Comparison of ENCODE assay signal across 2 cellular contexts in the genomic region with DNA sequence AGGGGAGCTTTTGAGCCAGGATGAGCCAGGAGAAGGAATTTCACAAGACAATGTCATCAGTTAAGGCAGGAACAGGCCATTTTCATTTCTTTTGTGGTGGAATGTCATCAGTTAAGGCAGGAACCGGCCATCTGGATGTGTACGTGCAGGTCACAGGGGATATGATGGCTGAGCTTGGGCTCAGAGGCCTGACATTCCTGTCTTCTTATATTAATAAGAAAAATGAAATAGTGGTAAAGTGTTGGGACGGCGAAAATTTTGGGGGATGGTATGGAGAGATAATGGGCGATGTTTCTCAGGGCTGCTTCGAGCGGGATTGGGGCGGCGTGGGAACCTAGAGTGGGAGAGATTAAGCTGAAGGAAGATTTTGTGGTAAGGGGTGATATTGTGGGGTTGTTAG.
TF ChIP-seq lines count a peak whose summit lies in the region.

No MANE protein-coding gene starts in this region.

TF ChIP-seq in GM23338, 12 proteins besides CTCF, POLR2A, EP300 and RAD21:
- peak; percentile 25; the same call in 1 of the 2 replicates for TF ChIP-seq ZNF331 (CRISPR knock-in tag; IDR thresholded peaks at IDR 0.05; ENCODE audit: low read depth)
- peak; percentile 50; the same call in 1 of the 2 replicates for TF ChIP-seq CREB1 (CRISPR knock-in tag; IDR thresholded peaks at IDR 0.05; ENCODE audit: low read depth)
- TF ChIP-seq NANOG (IDR thresholded peaks at IDR 0.05; ENCODE audit: borderline replicate concordance): peak; percentile 33; the same call in 1 of the 2 replicates
TF ChIP-seq in GM23338: peak in this region for 3; not testable (repeated sequence) for 9.

TF ChIP-seq in WTC11, 78 proteins besides CTCF, POLR2A, EP300 and RAD21:
- TF ChIP-seq, protein P1, sequence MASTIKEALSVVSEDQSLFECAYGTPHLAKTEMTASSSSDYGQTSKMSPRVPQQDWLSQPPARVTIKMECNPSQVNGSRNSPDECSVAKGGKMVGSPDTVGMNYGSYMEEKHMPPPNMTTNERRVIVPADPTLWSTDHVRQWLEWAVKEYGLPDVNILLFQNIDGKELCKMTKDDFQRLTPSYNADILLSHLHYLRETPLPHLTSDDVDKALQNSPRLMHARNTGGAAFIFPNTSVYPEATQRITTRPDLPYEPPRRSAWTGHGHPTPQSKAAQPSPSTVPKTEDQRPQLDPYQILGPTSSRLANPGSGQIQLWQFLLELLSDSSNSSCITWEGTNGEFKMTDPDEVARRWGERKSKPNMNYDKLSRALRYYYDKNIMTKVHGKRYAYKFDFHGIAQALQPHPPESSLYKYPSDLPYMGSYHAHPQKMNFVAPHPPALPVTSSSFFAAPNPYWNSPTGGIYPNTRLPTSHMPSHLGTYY (CRISPR knock-in tag; IDR thresholded peaks at IDR 0.05): peak; percentile 61; the same call in 1 of the 2 replicates
- TF ChIP-seq MXD4 (CRISPR knock-in tag; IDR thresholded peaks at IDR 0.05; ENCODE audit: borderline replicate concordance) (0 out of 2 replicates have a peak, but pooled peaks have one; percentile 36), ZNF396 (CRISPR knock-in tag; IDR thresholded peaks at IDR 0.05; ENCODE audit: borderline replicate concordance) (0 out of 2 replicates have a peak, but pooled peaks have one; percentile 31)
- TF ChIP-seq, protein P2, sequence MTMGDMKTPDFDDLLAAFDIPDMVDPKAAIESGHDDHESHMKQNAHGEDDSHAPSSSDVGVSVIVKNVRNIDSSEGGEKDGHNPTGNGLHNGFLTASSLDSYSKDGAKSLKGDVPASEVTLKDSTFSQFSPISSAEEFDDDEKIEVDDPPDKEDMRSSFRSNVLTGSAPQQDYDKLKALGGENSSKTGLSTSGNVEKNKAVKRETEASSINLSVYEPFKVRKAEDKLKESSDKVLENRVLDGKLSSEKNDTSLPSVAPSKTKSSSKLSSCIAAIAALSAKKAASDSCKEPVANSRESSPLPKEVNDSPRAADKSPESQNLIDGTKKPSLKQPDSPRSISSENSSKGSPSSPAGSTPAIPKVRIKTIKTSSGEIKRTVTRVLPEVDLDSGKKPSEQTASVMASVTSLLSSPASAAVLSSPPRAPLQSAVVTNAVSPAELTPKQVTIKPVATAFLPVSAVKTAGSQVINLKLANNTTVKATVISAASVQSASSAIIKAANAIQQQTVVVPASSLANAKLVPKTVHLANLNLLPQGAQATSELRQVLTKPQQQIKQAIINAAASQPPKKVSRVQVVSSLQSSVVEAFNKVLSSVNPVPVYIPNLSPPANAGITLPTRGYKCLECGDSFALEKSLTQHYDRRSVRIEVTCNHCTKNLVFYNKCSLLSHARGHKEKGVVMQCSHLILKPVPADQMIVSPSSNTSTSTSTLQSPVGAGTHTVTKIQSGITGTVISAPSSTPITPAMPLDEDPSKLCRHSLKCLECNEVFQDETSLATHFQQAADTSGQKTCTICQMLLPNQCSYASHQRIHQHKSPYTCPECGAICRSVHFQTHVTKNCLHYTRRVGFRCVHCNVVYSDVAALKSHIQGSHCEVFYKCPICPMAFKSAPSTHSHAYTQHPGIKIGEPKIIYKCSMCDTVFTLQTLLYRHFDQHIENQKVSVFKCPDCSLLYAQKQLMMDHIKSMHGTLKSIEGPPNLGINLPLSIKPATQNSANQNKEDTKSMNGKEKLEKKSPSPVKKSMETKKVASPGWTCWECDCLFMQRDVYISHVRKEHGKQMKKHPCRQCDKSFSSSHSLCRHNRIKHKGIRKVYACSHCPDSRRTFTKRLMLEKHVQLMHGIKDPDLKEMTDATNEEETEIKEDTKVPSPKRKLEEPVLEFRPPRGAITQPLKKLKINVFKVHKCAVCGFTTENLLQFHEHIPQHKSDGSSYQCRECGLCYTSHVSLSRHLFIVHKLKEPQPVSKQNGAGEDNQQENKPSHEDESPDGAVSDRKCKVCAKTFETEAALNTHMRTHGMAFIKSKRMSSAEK (CRISPR knock-in tag; IDR thresholded peaks at IDR 0.05; ENCODE audit: borderline replicate concordance): peak; percentile 93
